Comparison of ENCODE assay signal across 20 cellular contexts in the genomic region with DNA sequence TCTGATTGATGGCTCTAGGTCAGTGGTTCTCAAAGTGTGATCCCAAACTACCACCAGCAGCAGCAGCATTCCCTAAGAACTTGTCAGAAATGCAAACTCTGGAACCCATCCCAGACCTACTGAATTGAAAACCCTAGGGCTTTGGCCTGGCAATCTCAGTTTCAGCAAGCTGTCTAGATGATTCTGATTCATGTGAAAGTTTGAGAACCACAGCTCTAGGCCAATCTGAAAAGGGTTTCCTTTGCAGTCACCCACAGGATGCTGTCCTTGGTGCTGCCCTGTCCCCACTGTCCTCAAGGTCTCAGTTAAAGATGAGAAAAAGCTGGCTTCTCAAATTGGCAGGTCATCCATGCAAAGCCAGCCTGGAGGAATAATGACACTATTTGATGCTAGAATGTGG. TPM values are rescaled to one million over a fixed set of nuclear protein-coding genes. Genes with fewer than 3 reads are reported as not detected.
A peak's percentile ranks its signal among the peaks of the same experiment; 100 is the strongest.
DNase-seq lines count a peak whose midpoint lies in the region; ATAC-seq and TF ChIP-seq lines count a peak whose summit lies in the region.
"Had no signal": no experiment of that assay in that cellular context is flagged by ENCODE, and none has a peak within 500 bp of the region (broad histone marks: within the 10 kb centered on the region; RNA-seq: fewer than 3 reads in every experiment).

No MANE protein-coding gene starts in this region.

- H3K79me2 ChIP-seq in PC-3 (ENCODE audit: low read length), result no peaks in the 10 kb centered on the region
- H3K79me2 ChIP-seq in smooth muscle cell (ENCODE audit: low read depth), result no peaks in the 10 kb centered on the region

- H3K36me3 Mint-ChIP-seq in Caco-2 (ENCODE audit: insufficient read depth, unreplicated experiment), result no peaks in the 10 kb centered on the region
- H3K36me3 Mint-ChIP-seq: immature natural killer cell; mesothelial cell of epicardium; stimulated activated naive B cell treated with anti-CD40 and anti-IgM and Interleukin-4, amounts not matched to agents 10 μg/mL and 1 μg/mL and 100 μg/mL, for 72 hours; type B pancreatic cell had no signal

- no peaks in the 10 kb centered on the region for H3F3A ChIP-seq in PC-3 (ENCODE audit: low read length, unreplicated experiment)
- H3F3A ChIP-seq in smooth muscle cell (ENCODE audit: low read depth), result no peaks in the 10 kb centered on the region

- peaks cover 21% of the 10 kb centered on the region for H3K4me1 ChIP-seq in Caco-2
- no peaks in the 10 kb centered on the region for H3K4me1 ChIP-seq in PC-3 (ENCODE audit: insufficient read depth, low read length)
- H3K4me1 ChIP-seq in smooth muscle cell (ENCODE audit: low read depth), result no peaks in the 10 kb centered on the region
- H3K4me1 ChIP-seq: BLaER1 had no signal

- H3K27me3 Mint-ChIP-seq in Caco-2 (ENCODE audit: insufficient read depth, unreplicated experiment), result no peaks in the 10 kb centered on the region

- intact Hi-C loops in Caco-2 (cut with micrococcal nuclease; ENCODE audit: unreplicated experiment), result no loop called here
- intact Hi-C loops in PC-3 (cut with micrococcal nuclease), result loop anchor here (10.0 kb wide), 1 partner anchor 98 kb away; no protein-coding TSS in a partner anchor

- H3K27me3 ChIP-seq in Caco-2 (replicated peaks; ENCODE audit: control insufficient read depth, insufficient read depth, low read length), result no peaks in the 10 kb centered on the region
- H3K27me3 ChIP-seq in PC-3 (ENCODE audit: low read length), result no peaks in the 10 kb centered on the region
- no peaks in the 10 kb centered on the region for H3K27me3 ChIP-seq in smooth muscle cell (ENCODE audit: low read depth)
- H3K27me3 ChIP-seq: BLaER1, cardiac muscle cell, sigmoid colon had no signal

- H3K4me2 ChIP-seq in PC-3 (ENCODE audit: low read length), result no peak overlapping the region
- no peak overlapping the region for H3K4me2 ChIP-seq in smooth muscle cell
- H3K4me2 ChIP-seq: BLaER1 had no signal

- H2AFZ ChIP-seq in PC-3 (ENCODE audit: low read length), result no peak overlapping the region
- H2AFZ ChIP-seq in smooth muscle cell (ENCODE audit: low read depth), result no peak overlapping the region

- no peaks in the 10 kb centered on the region for H3K36me3 ChIP-seq in Caco-2 (ENCODE audit: control insufficient read depth, insufficient read depth, low read length)
- no peaks in the 10 kb centered on the region for H3K36me3 ChIP-seq in PC-3 (ENCODE audit: low read depth, low read length)
- no peaks in the 10 kb centered on the region for H3K36me3 ChIP-seq in smooth muscle cell (ENCODE audit: low read depth)
- H3K36me3 ChIP-seq: BLaER1, sigmoid colon had no signal

- TF ChIP-seq CTCF in Caco-2 (IDR thresholded peaks at IDR 0.05; ENCODE audit: insufficient read depth in 1 of 2, low read depth in 1 of 2, low read length in 1 of 2, severe bottlenecking in 1 of 2, unreplicated experiment in 1 of 2) (no peak), PC-3 (conservative IDR thresholded peaks at IDR 0.05; ENCODE audit: low read depth, low read length) (no peak), smooth muscle cell (IDR thresholded peaks at IDR 0.05; ENCODE audit: borderline replicate concordance, insufficient read depth, poor library complexity, severe bottlenecking) (no peak)

- DNase-seq in A172 (ENCODE audit: low spot score) (peak; percentile 13), Caco-2 (peak; percentile 31 to 38), PC-3 (peak; percentile 42), fibroblast of gingiva (ENCODE audit: low read depth) (peak; percentile 2), NCI-H526 (lab: John Stamatoyannopoulos, UW) (no peak), smooth muscle cell (lab: John Stamatoyannopoulos, UW; ENCODE audit: unreplicated experiment) (no peak)
- DNase-seq: activated naive CD4-positive, alpha-beta T cell treated with anti-CD3 and anti-CD28 coated beads, Interleukin-2, amount 50 U/mL, for 16 hours; effector memory CD4-positive, alpha-beta T cell; H7; immature natural killer cell; NCI-H1436; sigmoid colon; stimulated activated naive B cell treated with anti-CD40 and anti-IgM and Interleukin-4, amounts not matched to agents 10 μg/mL and 1 μg/mL and 100 μg/mL, for 72 hours had no signal

- no TSS peak for BruUV-seq in Caco-2 (replicated peaks; lab: Mats Ljungman, UMichigan)
- BruUV-seq in PC-3 (replicated peaks; lab: Mats Ljungman, UMichigan), result no TSS peak

- no peaks in the 10 kb centered on the region for H4K20me1 ChIP-seq in PC-3 (ENCODE audit: low read length)
- H4K20me1 ChIP-seq in smooth muscle cell (ENCODE audit: low read depth), result no peaks in the 10 kb centered on the region
- H4K20me1 ChIP-seq: BLaER1 had no signal

- H3K27ac Mint-ChIP-seq in Caco-2 (ENCODE audit: unreplicated experiment), result no peak overlapping the region
- H3K27ac Mint-ChIP-seq: immature natural killer cell; mesothelial cell of epicardium; stimulated activated naive B cell treated with anti-CD40 and anti-IgM and Interleukin-4, amounts not matched to agents 10 μg/mL and 1 μg/mL and 100 μg/mL, for 72 hours; type B pancreatic cell had no signal

- H3K4me1 Mint-ChIP-seq in Caco-2 (ENCODE audit: low read depth, unreplicated experiment), result no peaks in the 10 kb centered on the region
- H3K4me1 Mint-ChIP-seq: immature natural killer cell; stimulated activated naive B cell treated with anti-CD40 and anti-IgM and Interleukin-4, amounts not matched to agents 10 μg/mL and 1 μg/mL and 100 μg/mL, for 72 hours had no signal

- CTCF ChIA-PET in Caco-2 (lab: Charles Lee) (no interaction called here), PC-3 (lab: Charles Lee) (no interaction called here)

- no peaks in the 10 kb centered on the region for H3K9me2 ChIP-seq in PC-3 (replicated peaks; ENCODE audit: low read length)

- no peak for ATAC-seq in PC-3
- ATAC-seq in HG03565 (IDR thresholded peaks at IDR 0.05; ENCODE audit: unreplicated experiment), result no peak
- no peak for ATAC-seq in GM18868 (IDR thresholded peaks at IDR 0.05; ENCODE audit: unreplicated experiment)
- ATAC-seq: stimulated activated naive B cell treated with anti-CD40 and anti-IgM and Interleukin-4, amounts not matched to agents 10 μg/mL and 1 μg/mL and 100 μg/mL, for 72 hours had no signal

- H3K9ac ChIP-seq in PC-3 (ENCODE audit: low read length) (no peak overlapping the region), smooth muscle cell (ENCODE audit: low read depth) (no peak overlapping the region)
- H3K9ac ChIP-seq: BLaER1 had no signal

- no peaks in the 10 kb centered on the region for H3K9me3 ChIP-seq in Caco-2
- H3K9me3 ChIP-seq in PC-3 (ENCODE audit: low read length), result no peaks in the 10 kb centered on the region
- no peaks in the 10 kb centered on the region for H3K9me3 ChIP-seq in smooth muscle cell (replicated peaks; ENCODE audit: low read depth)
- H3K9me3 ChIP-seq: BLaER1, sigmoid colon had no signal

- H3K9me3 Mint-ChIP-seq in Caco-2 (ENCODE audit: unreplicated experiment), result no peaks in the 10 kb centered on the region
- H3K9me3 Mint-ChIP-seq: mesothelial cell of epicardium; stimulated activated naive B cell treated with anti-CD40 and anti-IgM and Interleukin-4, amounts not matched to agents 10 μg/mL and 1 μg/mL and 100 μg/mL, for 72 hours; type B pancreatic cell had no signal

- no peak overlapping the region for H3K4me3 Mint-ChIP-seq in Caco-2 (ENCODE audit: unreplicated experiment)
- H3K4me3 Mint-ChIP-seq: immature natural killer cell; mesothelial cell of epicardium; stimulated activated naive B cell treated with anti-CD40 and anti-IgM and Interleukin-4, amounts not matched to agents 10 μg/mL and 1 μg/mL and 100 μg/mL, for 72 hours; type B pancreatic cell had no signal

- H3K27ac ChIP-seq in PC-3 (ENCODE audit: low read length) (no peak overlapping the region), smooth muscle cell (ENCODE audit: low read depth) (no peak overlapping the region)
- H3K27ac ChIP-seq: BLaER1, cardiac muscle cell, sigmoid colon had no signal

- no peak overlapping the region for H3K4me3 ChIP-seq in Caco-2 (ENCODE audit: low read depth, low read length)
- H3K4me3 ChIP-seq in PC-3 (ENCODE audit: low read length), result no peak overlapping the region
- H3K4me3 ChIP-seq in smooth muscle cell, result no peak overlapping the region
- H3K4me3 ChIP-seq: BLaER1, cardiac muscle cell, sigmoid colon had no signal

- POLR2A ChIA-PET in Caco-2 (lab: Charles Lee), result no interaction called here
- POLR2A ChIA-PET in PC-3 (lab: Charles Lee; ENCODE audit: unreplicated experiment), result no interaction called here

RNA-seq across cellular contexts. Expression of a gene that starts 34.8 kb away (rescaled TPM):
- not detected in 2 replicates for total RNA-seq in A172 (2014; rRNA removed; shearing (Covaris generic))
- total RNA-seq in Caco-2 (2022) (2.7 and 2.9 TPM in 2 replicates), PC-3 (2014; rRNA removed) (not detected in 2 replicates), smooth muscle cell (not detected in 2 replicates)
- 0.20 and 0.37 TPM in 2 replicates for polyA plus RNA-seq in smooth muscle cell
- total RNA-seq: OCI-LY7 had no signal
- polyA plus RNA-seq: immature natural killer cell had no signal

Comparison
In these comparisons a context has a peak if more than half of its experiments do, and no peak if none do; other contexts are left out.
1. DNase-seq: peak in A172 (single experiment), Caco-2 (2 of 2), PC-3 (single experiment) and fibroblast of gingiva (single experiment); none in NCI-H526 (0 of 2) and smooth muscle cell (single experiment).